15 cellular contexts compared by ENCODE assay signal in genomic region chr1:53137729-53138128, GRCh38. TPM values are rescaled to one million over a fixed set of nuclear protein-coding genes. Genes with fewer than 3 reads are reported as not detected.
DNase-seq lines count a peak whose midpoint lies in the region; TF ChIP-seq lines count a peak whose summit lies in the region.
"Had no signal": no experiment of that assay in that cellular context is flagged by ENCODE, and none has a peak within 500 bp of the region (broad histone marks: within the 10 kb centered on the region; RNA-seq: fewer than 3 reads in every experiment).

No MANE protein-coding gene starts in this region.

- no peak overlapping the region for H3K4me2 ChIP-seq in OCI-LY7 (ENCODE audit: low read length)

- no peak overlapping the region for H2AFZ ChIP-seq in OCI-LY7 (ENCODE audit: low read length)

- BruUV-seq in OCI-LY7 (replicated peaks; lab: Mats Ljungman, UMichigan): no TSS peak

- no peak overlapping the region for H3K27ac ChIP-seq in OCI-LY7 (ENCODE audit: low read depth, low read length, poor library complexity, severe bottlenecking)
- H3K27ac ChIP-seq: C4-2B, gastroesophageal sphincter, sigmoid colon had no signal

- intact Hi-C loops in OCI-LY7 (cut with micrococcal nuclease; ENCODE audit: unreplicated experiment): no loop called here

- peaks cover 0 to 12% (median 6%) of the 10 kb centered on the region in 6 donors for H3K9me3 Mint-ChIP-seq in immature natural killer cell

- no peaks in the 10 kb centered on the region for H3K4me1 ChIP-seq in OCI-LY7 (ENCODE audit: insufficient read depth, low read length, poor library complexity, severe bottlenecking)

- H4K20me1 ChIP-seq in OCI-LY7 (ENCODE audit: insufficient read depth, low read length): no peaks in the 10 kb centered on the region

- POLR2A ChIA-PET in OCI-LY7 (lab: Charles Lee): interaction anchor here (0.7 to 2.0 kb wide), 3 partner anchors 9 to 1481 kb away, joined by 3 to 4 read pairs (median 4); no protein-coding TSS in a partner anchor

- no peak overlapping the region for H3K4me3 ChIP-seq in GM12875 (ENCODE audit: low read depth, low read length)
- no peak overlapping the region for H3K4me3 ChIP-seq in OCI-LY7 (ENCODE audit: low read depth, low read length, poor library complexity, severe bottlenecking)
- no peak overlapping the region for H3K4me3 ChIP-seq in foreskin fibroblast (ENCODE audit: low read depth in 1 of 2, low read length in 2 of 2)
- H3K4me3 ChIP-seq: gastroesophageal sphincter, sigmoid colon had no signal

- peak overlapping the region; percentile 71 to 96 (median 88) for H3K27ac Mint-ChIP-seq in immature natural killer cell
- H3K27ac Mint-ChIP-seq: activated B cell treated with CpG ODN at 0.5 μM for 24 hours had no signal

- H3K4me3 Mint-ChIP-seq in immature natural killer cell: peak overlapping the region in 1 of 5 donors; percentile 22
- H3K4me3 Mint-ChIP-seq: activated B cell treated with CpG ODN at 0.5 μM for 24 hours had no signal

- no peaks in the 10 kb centered on the region for H3K79me2 ChIP-seq in OCI-LY7 (ENCODE audit: insufficient read depth, low read depth, low read length)

- peaks cover 4 to 10% (median 9%) of the 10 kb centered on the region in 3 donors for H3K36me3 Mint-ChIP-seq in immature natural killer cell

- no peaks in the 10 kb centered on the region for H3K9me2 ChIP-seq in OCI-LY7 (ENCODE audit: insufficient read depth, low read length)

- CTCF ChIA-PET in OCI-LY7 (lab: Charles Lee; ENCODE audit: unreplicated experiment): interaction anchor here (0.6 kb wide), 1 partner anchor 9 kb away, joined by 3 read pairs; no protein-coding TSS in a partner anchor

- peaks cover 12% of the 10 kb centered on the region; the same call in 1 of the 2 replicates for H3K9me3 ChIP-seq in OCI-LY7 (ENCODE audit: low read length)
- H3K9me3 ChIP-seq: sigmoid colon had no signal

- TF ChIP-seq CTCF in GM12875 (IDR thresholded peaks at IDR 0.05; ENCODE audit: borderline replicate concordance, insufficient read depth, low read depth, low read length): peak; percentile 10; the same call in 1 of the 2 replicates
- TF ChIP-seq CTCF in OCI-LY7 (conservative IDR thresholded peaks at IDR 0.05; ENCODE audit: low read length): peak; percentile 62
- no peak for TF ChIP-seq CTCF in foreskin fibroblast (IDR thresholded peaks at IDR 0.05; ENCODE audit: low read depth, low read length)

- DNase-seq in D341Med (ENCODE audit: low spot score) (peak; percentile 39), OCI-LY7 (ENCODE audit: low spot score) (peak; percentile 16), immature natural killer cell (no peak), kidney tubule cell (ENCODE audit: low spot score) (no peak), foreskin fibroblast (no peak), NCI-H345 (lab: John Stamatoyannopoulos, UW) (no peak), NCI-H526 (lab: John Stamatoyannopoulos, UW) (no peak)
- DNase-seq: activated B cell treated with CpG ODN at 0.5 μM for 24 hours, islet precursor cell, NCI-H446, sigmoid colon, substantia nigra had no signal

- H3K4me1 Mint-ChIP-seq in immature natural killer cell: peaks cover 33 to 53% of the 10 kb centered on the region in 2 donors
- H3K4me1 Mint-ChIP-seq: activated B cell treated with CpG ODN at 0.5 μM for 24 hours had no signal

- H3K27me3 Mint-ChIP-seq in immature natural killer cell (ENCODE audit: low read depth in 3 of 3): peaks cover 5 to 11% (median 9%) of the 10 kb centered on the region in 3 donors

- H3K36me3 ChIP-seq in OCI-LY7 (ENCODE audit: insufficient read depth, low read length): no peaks in the 10 kb centered on the region
- H3K36me3 ChIP-seq: gastroesophageal sphincter, sigmoid colon had no signal

RNA-seq across cellular contexts. Expression of gene SLC1A7, which starts 4.7 kb away (rescaled TPM):
- not detected in 2 replicates for total RNA-seq in OCI-LY7 (2014; rRNA removed; shearing (Covaris generic))
- total RNA-seq in OCI-LY7 (2022): not detected in 2 replicates
- polyA plus RNA-seq in immature natural killer cell: 1 to 10 TPM; 2.1 to 6.4 (median 4.8) TPM
- total RNA-seq: activated B cell treated with CpG ODN at 0.5 μM for 24 hours had no signal

RNA-seq across cellular contexts. Expression of gene CPT2, which starts 58.9 kb away (rescaled TPM):
- 14.3 and 19.9 TPM in 2 replicates for total RNA-seq in OCI-LY7 (2014; rRNA removed; shearing (Covaris generic))
- total RNA-seq in OCI-LY7 (2022): 24.7 and 26.6 TPM in 2 replicates
- 10 to 100 TPM; 11.6 to 21.8 (median 20.7) TPM for polyA plus RNA-seq in immature natural killer cell

Comparison
In these comparisons a context has a peak if more than half of its experiments do, and no peak if none do; other contexts are left out.
1. DNase-seq: peak in D341Med (single experiment) and OCI-LY7 (single experiment); none in immature natural killer cell (0 of 3), kidney tubule cell (single experiment), foreskin fibroblast (0 of 2), NCI-H345 (single experiment) and NCI-H526 (0 of 2).